In genomic region chr11:72380132-72380503, GRCh38 we compare ENCODE assay signal across 19 cellular contexts.
"Had no signal": no experiment of that assay in that cellular context is flagged by ENCODE, and none has a peak within 500 bp of the region (broad histone marks: within the 10 kb centered on the region; RNA-seq: fewer than 3 reads in every experiment).

No MANE protein-coding gene starts in this region.

- ATAC-seq: esophagus mucosa; gastroesophageal sphincter; natural killer cell treated with Interleukin-12 subunit alpha and Interleukin-12 subunit beta and Interleukin-15 and Interleukin-18, amount 100 ng/mL, for 72 hours; stimulated activated naive B cell treated with anti-CD40 and anti-IgM and Interleukin-4, amounts not matched to agents 10 μg/mL and 1 μg/mL and 100 μg/mL, for 72 hours had no signal

- H3K27me3 ChIP-seq: ascending aorta, gastroesophageal sphincter, heart left ventricle, sigmoid colon, spleen, uterus had no signal

- DNase-seq: activated CD8-positive, alpha-beta memory T cell treated with anti-CD3 and anti-CD28 coated beads for 24 hours; activated CD8-positive, alpha-beta memory T cell treated with anti-CD3 and anti-CD28 coated beads, Interleukin-2, amount 50 U/mL, for 48 hours; activated effector memory CD4-positive, alpha-beta T cell treated with Interleukin-2 at 50 U/mL for 16 hours; activated naive CD4-positive, alpha-beta T cell treated with anti-CD3 and anti-CD28 coated beads, Interleukin-2, amount 10 ng/mL, durations not matched to agents 7 days and 5 days; activated T-cell treated with anti-CD3 and anti-CD28 coated beads, Interleukin-2, amount 50 U/mL, for 48 hours; effector CD8-positive, alpha-beta T cell; heart left ventricle; left ventricle myocardium superior; mesenchymal stem cell; sigmoid colon; spleen; stimulated activated CD4-positive, alpha-beta T cell treated with anti-CD3 and anti-CD28 coated beads, Interleukin-4, amount 100 ng/mL, for 4 hours; stimulated activated naive B cell treated with anti-CD40 and anti-IgM and Interleukin-4, amounts not matched to agents 10 μg/mL and 1 μg/mL and 100 μg/mL, for 72 hours; uterus had no signal

- H3K9me3 ChIP-seq: sigmoid colon, thoracic aorta had no signal

- H3K36me3 ChIP-seq: ascending aorta, gastroesophageal sphincter, heart left ventricle, sigmoid colon, thoracic aorta, uterus had no signal

- H3K4me3 ChIP-seq: ascending aorta, gastroesophageal sphincter, heart left ventricle, sigmoid colon, spleen, thoracic aorta, uterus had no signal

- H3K27ac ChIP-seq: spleen, uterus had no signal

- H3K4me1 ChIP-seq: spleen, uterus had no signal
